1 cellular context compared by ENCODE assay signal in the genomic region with DNA sequence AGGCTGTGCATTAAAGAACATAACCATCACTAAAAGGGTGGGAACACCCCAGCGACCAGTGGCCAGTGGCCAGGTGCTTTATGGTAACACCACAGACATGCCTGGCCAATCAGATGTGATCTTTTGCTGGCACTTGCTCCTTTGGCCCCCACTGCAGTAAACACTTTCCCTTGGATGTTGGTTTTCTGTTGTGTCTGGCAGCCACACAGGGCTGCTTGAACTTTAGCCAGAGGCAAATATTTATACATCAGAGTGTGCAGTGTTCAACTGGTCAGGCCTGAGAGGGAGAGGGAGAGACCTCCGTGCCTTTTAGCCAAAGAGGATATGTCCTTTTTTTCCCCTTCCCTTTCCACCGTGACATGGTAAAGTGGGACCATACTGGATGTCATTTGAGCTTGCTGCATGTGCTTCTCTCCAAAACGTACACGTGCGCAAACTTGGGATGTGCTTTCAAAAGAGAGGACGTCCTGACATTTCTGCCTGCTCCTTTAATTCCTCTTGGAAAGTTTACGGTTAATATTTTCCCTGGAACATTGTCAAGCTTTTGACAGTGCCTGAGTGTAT.
A peak's percentile ranks its signal among the peaks of the same experiment; 100 is the strongest.
TF ChIP-seq lines count a peak whose summit lies in the region.

No MANE protein-coding gene starts in this region.

TF ChIP-seq in HepG2, 621 proteins besides CTCF, POLR2A, EP300 and RAD21 (continued from another document and continues in another):
- TF ChIP-seq, protein P1, sequence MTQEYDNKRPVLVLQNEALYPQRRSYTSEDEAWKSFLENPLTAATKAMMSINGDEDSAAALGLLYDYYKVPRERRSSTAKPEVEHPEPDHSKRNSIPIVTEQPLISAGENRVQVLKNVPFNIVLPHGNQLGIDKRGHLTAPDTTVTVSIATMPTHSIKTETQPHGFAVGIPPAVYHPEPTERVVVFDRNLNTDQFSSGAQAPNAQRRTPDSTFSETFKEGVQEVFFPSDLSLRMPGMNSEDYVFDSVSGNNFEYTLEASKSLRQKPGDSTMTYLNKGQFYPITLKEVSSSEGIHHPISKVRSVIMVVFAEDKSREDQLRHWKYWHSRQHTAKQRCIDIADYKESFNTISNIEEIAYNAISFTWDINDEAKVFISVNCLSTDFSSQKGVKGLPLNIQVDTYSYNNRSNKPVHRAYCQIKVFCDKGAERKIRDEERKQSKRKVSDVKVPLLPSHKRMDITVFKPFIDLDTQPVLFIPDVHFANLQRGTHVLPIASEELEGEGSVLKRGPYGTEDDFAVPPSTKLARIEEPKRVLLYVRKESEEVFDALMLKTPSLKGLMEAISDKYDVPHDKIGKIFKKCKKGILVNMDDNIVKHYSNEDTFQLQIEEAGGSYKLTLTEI (CRISPR knock-in tag; conservative IDR thresholded peaks at IDR 0.05): no peak
- TF ChIP-seq TERF1 (CRISPR knock-in tag; IDR thresholded peaks at IDR 0.05) (no peak), ZSCAN20 (CRISPR knock-in tag; IDR thresholded peaks at IDR 0.05; ENCODE audit: borderline replicate concordance) (no peak), KIAA2018 (CRISPR knock-in tag; IDR thresholded peaks at IDR 0.05; ENCODE audit: borderline replicate concordance) (no peak), ZNF564 (CRISPR knock-in tag; IDR thresholded peaks at IDR 0.05) (no peak), PLRG1 (conservative IDR thresholded peaks at IDR 0.05) (no peak), SNAI1 (CRISPR knock-in tag; IDR thresholded peaks at IDR 0.05; ENCODE audit: borderline replicate concordance) (no peak), XBP1 (CRISPR knock-in tag; IDR thresholded peaks at IDR 0.05) (no peak), CBX1 (IDR thresholded peaks at IDR 0.05; ENCODE audit: low read depth) (no peak), ATM (IDR thresholded peaks at IDR 0.05; ENCODE audit: borderline replicate concordance) (no peak), ZNF652 (CRISPR knock-in tag; IDR thresholded peaks at IDR 0.05; ENCODE audit: borderline replicate concordance, low read depth) (peak; percentile 83; the same call in 1 of the 2 replicates), ZNF10 (CRISPR knock-in tag; IDR thresholded peaks at IDR 0.05; ENCODE audit: borderline replicate concordance, low read depth) (no peak), SETDB1 (CRISPR knock-in tag; IDR thresholded peaks at IDR 0.05; ENCODE audit: borderline replicate concordance) (no peak), ZBTB4 (CRISPR knock-in tag; IDR thresholded peaks at IDR 0.05; ENCODE audit: borderline replicate concordance) (no peak), NFIB (CRISPR knock-in tag; IDR thresholded peaks at IDR 0.05; ENCODE audit: borderline replicate concordance) (no peak), ZSCAN21 (CRISPR knock-in tag; IDR thresholded peaks at IDR 0.05; ENCODE audit: borderline replicate concordance) (0 out of 2 replicates have a peak, but pooled peaks have one; percentile 57), PCBP2 (optimal IDR thresholded peaks at IDR 0.05; ENCODE audit: low read depth, low read length, poor library complexity, severe bottlenecking) (no peak), CENPT (CRISPR knock-in tag; IDR thresholded peaks at IDR 0.05; ENCODE audit: low read depth) (no peak), POLR2AphosphoS5 (IDR thresholded peaks at IDR 0.05; ENCODE audit: low read depth, low read length) (peak; percentile 42)
- TF ChIP-seq, protein P2, sequence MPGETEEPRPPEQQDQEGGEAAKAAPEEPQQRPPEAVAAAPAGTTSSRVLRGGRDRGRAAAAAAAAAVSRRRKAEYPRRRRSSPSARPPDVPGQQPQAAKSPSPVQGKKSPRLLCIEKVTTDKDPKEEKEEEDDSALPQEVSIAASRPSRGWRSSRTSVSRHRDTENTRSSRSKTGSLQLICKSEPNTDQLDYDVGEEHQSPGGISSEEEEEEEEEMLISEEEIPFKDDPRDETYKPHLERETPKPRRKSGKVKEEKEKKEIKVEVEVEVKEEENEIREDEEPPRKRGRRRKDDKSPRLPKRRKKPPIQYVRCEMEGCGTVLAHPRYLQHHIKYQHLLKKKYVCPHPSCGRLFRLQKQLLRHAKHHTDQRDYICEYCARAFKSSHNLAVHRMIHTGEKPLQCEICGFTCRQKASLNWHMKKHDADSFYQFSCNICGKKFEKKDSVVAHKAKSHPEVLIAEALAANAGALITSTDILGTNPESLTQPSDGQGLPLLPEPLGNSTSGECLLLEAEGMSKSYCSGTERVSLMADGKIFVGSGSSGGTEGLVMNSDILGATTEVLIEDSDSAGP (CRISPR knock-in tag; IDR thresholded peaks at IDR 0.05; ENCODE audit: borderline replicate concordance): peak; percentile 66
- TF ChIP-seq, protein P3, sequence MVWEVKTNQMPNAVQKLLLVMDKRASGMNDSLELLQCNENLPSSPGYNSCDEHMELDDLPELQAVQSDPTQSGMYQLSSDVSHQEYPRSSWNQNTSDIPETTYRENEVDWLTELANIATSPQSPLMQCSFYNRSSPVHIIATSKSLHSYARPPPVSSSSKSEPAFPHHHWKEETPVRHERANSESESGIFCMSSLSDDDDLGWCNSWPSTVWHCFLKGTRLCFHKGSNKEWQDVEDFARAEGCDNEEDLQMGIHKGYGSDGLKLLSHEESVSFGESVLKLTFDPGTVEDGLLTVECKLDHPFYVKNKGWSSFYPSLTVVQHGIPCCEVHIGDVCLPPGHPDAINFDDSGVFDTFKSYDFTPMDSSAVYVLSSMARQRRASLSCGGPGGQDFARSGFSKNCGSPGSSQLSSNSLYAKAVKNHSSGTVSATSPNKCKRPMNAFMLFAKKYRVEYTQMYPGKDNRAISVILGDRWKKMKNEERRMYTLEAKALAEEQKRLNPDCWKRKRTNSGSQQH (CRISPR knock-in tag; IDR thresholded peaks at IDR 0.05; ENCODE audit: low read depth): no peak
- TF ChIP-seq, protein P4, sequence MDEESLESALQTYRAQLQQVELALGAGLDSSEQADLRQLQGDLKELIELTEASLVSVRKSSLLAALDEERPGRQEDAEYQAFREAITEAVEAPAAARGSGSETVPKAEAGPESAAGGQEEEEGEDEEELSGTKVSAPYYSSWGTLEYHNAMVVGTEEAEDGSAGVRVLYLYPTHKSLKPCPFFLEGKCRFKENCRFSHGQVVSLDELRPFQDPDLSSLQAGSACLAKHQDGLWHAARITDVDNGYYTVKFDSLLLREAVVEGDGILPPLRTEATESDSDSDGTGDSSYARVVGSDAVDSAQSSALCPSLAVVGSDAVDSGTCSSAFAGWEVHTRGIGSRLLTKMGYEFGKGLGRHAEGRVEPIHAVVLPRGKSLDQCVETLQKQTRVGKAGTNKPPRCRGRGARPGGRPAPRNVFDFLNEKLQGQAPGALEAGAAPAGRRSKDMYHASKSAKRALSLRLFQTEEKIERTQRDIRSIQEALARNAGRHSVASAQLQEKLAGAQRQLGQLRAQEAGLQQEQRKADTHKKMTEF (CRISPR knock-in tag; IDR thresholded peaks at IDR 0.05): peak; percentile 87
- TF ChIP-seq, protein P5, sequence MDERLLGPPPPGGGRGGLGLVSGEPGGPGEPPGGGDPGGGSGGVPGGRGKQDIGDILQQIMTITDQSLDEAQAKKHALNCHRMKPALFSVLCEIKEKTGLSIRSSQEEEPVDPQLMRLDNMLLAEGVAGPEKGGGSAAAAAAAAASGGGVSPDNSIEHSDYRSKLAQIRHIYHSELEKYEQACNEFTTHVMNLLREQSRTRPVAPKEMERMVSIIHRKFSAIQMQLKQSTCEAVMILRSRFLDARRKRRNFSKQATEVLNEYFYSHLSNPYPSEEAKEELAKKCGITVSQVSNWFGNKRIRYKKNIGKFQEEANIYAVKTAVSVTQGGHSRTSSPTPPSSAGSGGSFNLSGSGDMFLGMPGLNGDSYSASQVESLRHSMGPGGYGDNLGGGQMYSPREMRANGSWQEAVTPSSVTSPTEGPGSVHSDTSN (CRISPR knock-in tag; IDR thresholded peaks at IDR 0.05): no peak
- TF ChIP-seq, protein P6, sequence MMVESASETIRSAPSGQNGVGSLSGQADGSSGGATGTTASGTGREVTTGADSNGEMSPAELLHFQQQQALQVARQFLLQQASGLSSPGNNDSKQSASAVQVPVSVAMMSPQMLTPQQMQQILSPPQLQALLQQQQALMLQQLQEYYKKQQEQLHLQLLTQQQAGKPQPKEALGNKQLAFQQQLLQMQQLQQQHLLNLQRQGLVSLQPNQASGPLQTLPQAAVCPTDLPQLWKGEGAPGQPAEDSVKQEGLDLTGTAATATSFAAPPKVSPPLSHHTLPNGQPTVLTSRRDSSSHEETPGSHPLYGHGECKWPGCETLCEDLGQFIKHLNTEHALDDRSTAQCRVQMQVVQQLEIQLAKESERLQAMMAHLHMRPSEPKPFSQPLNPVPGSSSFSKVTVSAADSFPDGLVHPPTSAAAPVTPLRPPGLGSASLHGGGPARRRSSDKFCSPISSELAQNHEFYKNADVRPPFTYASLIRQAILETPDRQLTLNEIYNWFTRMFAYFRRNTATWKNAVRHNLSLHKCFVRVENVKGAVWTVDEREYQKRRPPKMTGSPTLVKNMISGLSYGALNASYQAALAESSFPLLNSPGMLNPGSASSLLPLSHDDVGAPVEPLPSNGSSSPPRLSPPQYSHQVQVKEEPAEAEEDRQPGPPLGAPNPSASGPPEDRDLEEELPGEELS (CRISPR knock-in tag; IDR thresholded peaks at IDR 0.05): peak; percentile 100
